8 cellular contexts compared by ENCODE assay signal in the genomic region with DNA sequence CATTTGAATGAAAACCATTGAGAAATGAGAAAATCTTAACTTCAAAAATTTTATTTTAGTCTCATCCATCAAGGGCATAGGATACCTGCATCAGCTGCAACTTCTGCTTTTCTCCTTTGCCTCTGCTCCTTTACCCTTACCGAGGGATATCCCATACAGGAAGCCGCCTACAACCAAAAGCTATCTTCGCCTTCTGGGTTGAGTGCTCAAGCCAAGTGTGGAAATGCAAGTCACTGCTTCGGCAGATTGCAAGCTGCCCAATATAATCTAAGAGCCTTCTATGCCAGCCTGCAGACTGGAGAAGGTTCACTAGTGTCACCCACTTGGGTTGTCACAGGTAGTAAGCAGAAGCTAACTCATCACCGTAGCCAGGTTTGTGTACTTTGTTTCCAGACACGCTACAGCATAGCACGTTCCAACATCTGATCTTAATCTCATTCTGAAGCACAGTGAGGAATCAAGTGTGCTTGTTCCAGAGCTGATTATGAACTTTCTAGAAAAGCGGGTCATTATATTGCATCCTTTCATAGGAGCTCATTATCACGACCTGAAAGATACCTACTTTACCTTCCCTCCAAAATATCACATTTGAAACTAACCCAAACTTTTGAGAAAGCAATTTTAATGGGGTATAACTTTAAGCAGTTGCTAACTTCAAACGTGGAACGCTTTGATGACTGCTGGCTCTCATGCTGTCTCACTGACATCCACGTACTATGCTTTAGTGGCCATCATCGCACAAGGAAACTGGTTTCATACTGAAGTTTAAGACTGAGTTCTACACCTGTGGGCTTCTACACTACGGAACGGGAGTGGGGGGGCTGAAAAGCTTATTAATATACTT. TPM values are rescaled to one million over a fixed set of nuclear protein-coding genes. Genes with fewer than 3 reads are reported as not detected.
DNase-seq lines count a peak whose midpoint lies in the region; ATAC-seq, FAIRE-seq and TF ChIP-seq lines count a peak whose summit lies in the region.

No MANE protein-coding gene starts in this region.

- H3K79me2 ChIP-seq in GM23248 (ENCODE audit: insufficient read depth): peaks cover 24% of the 10 kb centered on the region

- no peak for ATAC-seq in GM21381 (IDR thresholded peaks at IDR 0.05; ENCODE audit: unreplicated experiment)
- ATAC-seq in HG02763 (IDR thresholded peaks at IDR 0.05; ENCODE audit: unreplicated experiment): no peak

- H3K36me3 ChIP-seq in GM23248 (ENCODE audit: low read depth): peaks cover 29% of the 10 kb centered on the region

- TF ChIP-seq POLR2A in Raji (IDR thresholded peaks at IDR 0.05; ENCODE audit: insufficient read depth, low read depth, low read length): 0 out of 2 replicates have a peak, but pooled peaks have one; percentile 6

- H3K4me3 Mint-ChIP-seq in neural crest cell: peak overlapping the region; percentile 93

- 29% methylated on average over 15 of the region's 15 CpGs for WGBS in GM23248 (ENCODE audit: low coverage in 1 of 2, low lambda C conversion rate in 2 of 2, missing lambda C conversion rate in 2 of 2), 2 experiments

- H3K4me1 ChIP-seq in GM23248 (ENCODE audit: insufficient read depth): peaks cover 13% of the 10 kb centered on the region; the same call in 1 of the 2 replicates

- peaks cover 35% of the 10 kb centered on the region for H3K4me1 Mint-ChIP-seq in neural crest cell

- no peaks in the 10 kb centered on the region for H3K9me3 ChIP-seq in GM23248 (ENCODE audit: low read depth)

- H4K20me1 ChIP-seq in GM23248 (ENCODE audit: insufficient read depth): peaks cover 22% of the 10 kb centered on the region

- peaks cover 3% of the 10 kb centered on the region for H3K9me3 Mint-ChIP-seq in neural crest cell

- H3K4me2 ChIP-seq in GM23248 (ENCODE audit: unreplicated experiment): peak overlapping the region; percentile 97

- DNase-seq in GM23248 (peak; percentile 41), dorsolateral prefrontal cortex (peak in 3 of 10 donors; percentile 4 to 25 (median 15)), neural crest cell (ENCODE audit: low read depth, low spot score) (no peak), D721Med (ENCODE audit: insufficient read length, low spot score) (no peak), hepatic stellate cell (ENCODE audit: low spot score) (no peak)

- in situ Hi-C loops in GM23248 (cut with MboI): loop anchor here (10.0 kb wide), 1 partner anchor 218 kb away; no protein-coding TSS in a partner anchor

- H3K9ac ChIP-seq in GM23248: peak overlapping the region; percentile 91

- H2AFZ ChIP-seq in GM23248: no peak overlapping the region

- peaks cover 12% of the 10 kb centered on the region for H3K27me3 Mint-ChIP-seq in neural crest cell (ENCODE audit: low read depth)

- TF ChIP-seq CTCF in dorsolateral prefrontal cortex (IDR thresholded peaks at IDR 0.05 in 54 of 56, conservative IDR thresholded peaks at IDR 0.05 in 2 of 56; ENCODE audit: low read depth in 1 of 56, partially characterized antibody in 56 of 56): no peak
- no peak for TF ChIP-seq CTCF in neural crest cell (conservative IDR thresholded peaks at IDR 0.05)
- TF ChIP-seq CTCF in D721Med (IDR thresholded peaks at IDR 0.05; ENCODE audit: insufficient read depth, missing control alignments): no peak

- intact Hi-C loops in dorsolateral prefrontal cortex (cut with DNase I): loop anchor here in 1 of 2 donors (10.0 kb wide), 2 partner anchors 48 to 118 kb away; partner anchors contain the start of gene TRIM65

- H3K36me3 Mint-ChIP-seq in neural crest cell (ENCODE audit: low read depth): peaks cover 24% of the 10 kb centered on the region

- H3K4me3 ChIP-seq in GM23248 (peak overlapping the region; percentile 85), dorsolateral prefrontal cortex (peak overlapping the region in 58 of 59 donors; percentile 12 to 100 (median 94))

- H3K27me3 ChIP-seq in GM23248 (replicated peaks; ENCODE audit: insufficient read depth) (no peaks in the 10 kb centered on the region), dorsolateral prefrontal cortex (no peaks in the 10 kb centered on the region)

- no peak for FAIRE-seq in D721Med (lab: Jason Lieb, UNC)

- no peak overlapping the region for H3K27ac Mint-ChIP-seq in neural crest cell (ENCODE audit: unreplicated experiment)

- no peaks in the 10 kb centered on the region for H3K9me2 ChIP-seq in GM23248 (ENCODE audit: insufficient read depth)

- peaks cover 48% of the 10 kb centered on the region for H3F3A ChIP-seq in GM23248 (ENCODE audit: insufficient read depth)

- H3K27ac ChIP-seq in GM23248: peak overlapping the region; percentile 35
- H3K27ac ChIP-seq in dorsolateral prefrontal cortex: peak overlapping the region in 48 of 59 donors; percentile 9 to 99 (median 70)

RNA-seq across cellular contexts. Expression of gene UNK, which starts 8.0 kb away (rescaled TPM):
- total RNA-seq in GM23248 (2014; rRNA removed; shearing (Covaris generic)): 11.5 and 20.2 TPM in 2 replicates
- 12.4 and 13.3 TPM in 2 replicates for polyA plus RNA-seq in GM23248 (2016; fragmentation: Nextera tagmentation; extraction: Ambion mirVana)
- total RNA-seq in dorsolateral prefrontal cortex: 10 to 100 TPM; 20.6 to 51.6 (median 29.4) TPM
- total RNA-seq in neural crest cell: 49.3 and 49.4 TPM in 2 replicates

RNA-seq across cellular contexts. Expression of gene GALK1, which starts 11.6 kb away (rescaled TPM):
- total RNA-seq in GM23248 (2014; rRNA removed; shearing (Covaris generic)): 16.6 and 40.6 TPM in 2 replicates
- polyA plus RNA-seq in GM23248 (2016; fragmentation: Nextera tagmentation; extraction: Ambion mirVana): 46.5 and 47.3 TPM in 2 replicates
- total RNA-seq in dorsolateral prefrontal cortex (10 to 100 TPM in 114 of 120 experiments, 1 to 10 TPM in 6; 6.0 to 32.0 (median 16.1) TPM), neural crest cell (11.9 and 13.1 TPM in 2 replicates)

RNA-seq across cellular contexts. Expression of gene ITGB4, which starts 55.4 kb away (rescaled TPM):
- total RNA-seq in GM23248 (2014; rRNA removed; shearing (Covaris generic)): under 0.01 TPM in 1 of 2 replicates, not detected in the other
- 1.1 and 1.5 TPM in 2 replicates for polyA plus RNA-seq in GM23248 (2016; fragmentation: Nextera tagmentation; extraction: Ambion mirVana)
- 100 to 1,000 TPM in 39 of 120 experiments, 10 to 100 TPM in 81; 27.8 to 292 (median 83.1) TPM for total RNA-seq in dorsolateral prefrontal cortex
- total RNA-seq in neural crest cell: 0.64 and 1.4 TPM in 2 replicates

Comparison
In these comparisons a context has a peak if more than half of its experiments do, and no peak if none do; other contexts are left out.
1. RNA of gene ITGB4, which starts 55.4 kb away (total RNA-seq): 27.8 to 292 TPM in dorsolateral prefrontal cortex; 0.64 to 1.4 TPM in neural crest cell and under 0.01 TPM in GM23248; every median in the first group is over 10 times any median in the second.